Comparison of ENCODE assay signal across 22 cellular contexts in the genomic region with DNA sequence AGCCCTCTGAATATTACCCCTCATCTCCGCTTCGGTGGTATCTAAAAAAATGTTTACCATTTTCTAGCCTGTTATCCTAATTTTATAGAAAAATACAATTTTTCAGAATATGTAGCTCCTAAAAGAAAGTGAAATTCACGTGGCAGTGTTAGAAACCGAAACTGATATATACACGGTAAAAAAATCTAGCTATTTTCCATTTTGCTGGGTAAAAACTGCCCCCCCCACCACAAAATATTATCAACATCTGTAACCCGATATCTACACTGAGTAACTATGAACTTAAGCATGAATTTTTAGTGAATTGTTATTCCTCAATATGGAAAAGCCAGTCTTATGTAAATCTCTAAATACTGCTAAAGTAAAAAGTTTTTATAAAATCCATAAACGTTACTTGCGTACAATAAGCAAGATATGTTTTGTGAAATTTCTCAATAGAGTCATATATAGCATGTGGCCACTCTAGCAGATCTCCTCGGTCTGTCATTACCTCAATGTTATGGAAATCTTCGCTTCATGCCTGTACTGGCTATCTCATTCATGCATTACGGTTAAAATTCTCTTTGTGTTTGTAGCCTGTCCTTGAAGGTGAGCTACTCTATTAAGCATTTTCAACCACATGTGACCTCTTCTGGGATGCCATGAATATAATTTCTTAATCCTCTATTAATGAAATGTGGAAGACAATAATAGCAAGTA.
A peak's percentile ranks its signal among the peaks of the same experiment; 100 is the strongest.
DNase-seq lines count a peak whose midpoint lies in the region; ATAC-seq, FAIRE-seq and TF ChIP-seq lines count a peak whose summit lies in the region.
"Had no signal": no experiment of that assay in that cellular context is flagged by ENCODE, and none has a peak within 500 bp of the region (broad histone marks: within the 10 kb centered on the region; RNA-seq: fewer than 3 reads in every experiment).

No MANE protein-coding gene starts in this region.

- no peak overlapping the region for H2AFZ ChIP-seq in MM.1S (ENCODE audit: low read length)
- H2AFZ ChIP-seq: GM23248 had no signal

- H3K79me2 ChIP-seq in MM.1S (ENCODE audit: low read length), result no peaks in the 10 kb centered on the region

- TF ChIP-seq CTCF in MM.1S (IDR thresholded peaks at IDR 0.05; ENCODE audit: low read length), result no peak

- H4K20me1 ChIP-seq in MM.1S (ENCODE audit: insufficient read depth, low read length), result no peaks in the 10 kb centered on the region

- peak; percentile 41 for FAIRE-seq in GM18507 (lab: Jason Lieb, UNC)

- H3K27ac ChIP-seq in MM.1S (ENCODE audit: low read length), result no peak overlapping the region
- H3K27ac ChIP-seq: epithelial cell of prostate, gastrocnemius medialis, GM23248, SJCRH30, uterus had no signal

- ATAC-seq in GM21367 (IDR thresholded peaks at IDR 0.05; ENCODE audit: unreplicated experiment), result peak; percentile 40
- ATAC-seq in HG03066 (IDR thresholded peaks at IDR 0.05; ENCODE audit: low read depth, unreplicated experiment), result peak; percentile 58
- ATAC-seq: gastrocnemius medialis, left ventricle myocardium superior, right cardiac atrium had no signal

- H3K4me2 ChIP-seq in MM.1S (ENCODE audit: low read depth, low read length), result peak overlapping the region; percentile 43

- DNase-seq in GM18507 (ENCODE audit: extremely low spot score, insufficient read length, low read depth), result no peak
- DNase-seq in MM.1S, result peak; percentile 65
- DNase-seq in T-helper 2 cell, result no peak
- no peak for DNase-seq in NCI-H1436 treated with DMSO at 0.1 percent for 48 hours (lab: John Stamatoyannopoulos, UW)
- no peak for DNase-seq in GM19238 (ENCODE audit: insufficient read length, low spot score)
- DNase-seq in NCI-H2227 (lab: John Stamatoyannopoulos, UW; ENCODE audit: unreplicated experiment), result no peak
- DNase-seq: activated CD4-positive, alpha-beta T cell treated with anti-CD3 and anti-CD28 coated beads for 4 hours; activated naive CD4-positive, alpha-beta T cell treated with anti-CD3 and anti-CD28 coated beads, Interleukin-2, amount 10 ng/mL, durations not matched to agents 7 days and 5 days; CD4-positive, alpha-beta memory T cell; gastrocnemius medialis; GM23248; Kasumi-1; left ventricle myocardium superior; NCI-H1417 treated with DMSO at 0.1 percent for 48 hours; NCI-H446; nucleus accumbens; right cardiac atrium; SJCRH30; uterus had no signal

- H3F3A ChIP-seq in MM.1S (ENCODE audit: insufficient read depth, low read length), result no peaks in the 10 kb centered on the region

- H3K4me1 ChIP-seq in MM.1S (ENCODE audit: low read length), result peaks cover 8% of the 10 kb centered on the region; the same call in 1 of the 2 replicates
- H3K4me1 ChIP-seq: gastrocnemius medialis, SJCRH30, uterus had no signal

- no peaks in the 10 kb centered on the region for H3K9me3 ChIP-seq in MM.1S (replicated peaks; ENCODE audit: insufficient read depth, low read length)
- H3K9me3 ChIP-seq: gastrocnemius medialis, SJCRH30, uterus had no signal

- H3K27me3 ChIP-seq in MM.1S (replicated peaks; ENCODE audit: insufficient read depth, low read length), result no peaks in the 10 kb centered on the region
- H3K27me3 ChIP-seq: gastrocnemius medialis, SJCRH30, uterus had no signal

- no peak overlapping the region for H3K4me3 ChIP-seq in MM.1S (ENCODE audit: low read length)
- H3K4me3 ChIP-seq: gastrocnemius medialis, GM23248, SJCRH30, uterus had no signal

- H3K9me2 ChIP-seq in MM.1S (replicated peaks; ENCODE audit: insufficient read depth, low read length), result no peaks in the 10 kb centered on the region

- no peak overlapping the region for H3K9ac ChIP-seq in MM.1S (ENCODE audit: low read length)
- H3K9ac ChIP-seq: GM23248 had no signal

- H3K36me3 ChIP-seq in MM.1S (replicated peaks; ENCODE audit: insufficient read depth, low read length), result no peaks in the 10 kb centered on the region
- H3K36me3 ChIP-seq: gastrocnemius medialis, SJCRH30, uterus had no signal
